In genomic region chr1:218374972-218375371, GRCh38 we compare ENCODE assay signal across 15 cellular contexts. TPM values are rescaled to one million over a fixed set of nuclear protein-coding genes. Genes with fewer than 3 reads are reported as not detected.
DNase-seq lines count a peak whose midpoint lies in the region; ATAC-seq and TF ChIP-seq lines count a peak whose summit lies in the region.
"Had no signal": no experiment of that assay in that cellular context is flagged by ENCODE, and none has a peak within 500 bp of the region (broad histone marks: within the 10 kb centered on the region; RNA-seq: fewer than 3 reads in every experiment).

No MANE protein-coding gene starts in this region.

- no peak overlapping the region for H3K27ac ChIP-seq in RWPE1
- no peak overlapping the region for H3K27ac ChIP-seq in naive thymus-derived CD4-positive, alpha-beta T cell (ENCODE audit: low read depth, low read length)
- H3K27ac ChIP-seq: BLaER1 treated with 17β-estradiol and CSF1 and Interleukin-3, amounts not matched to agents 10 nM and 100 nM; neutrophil had no signal

- CTCF ChIA-PET in RWPE1 (lab: Yijun Ruan, JAX) = no interaction called here
- CTCF ChIA-PET in naive thymus-derived CD4-positive, alpha-beta T cell (lab: Charles Lee) = no interaction called here

- H3K9me3 Mint-ChIP-seq in progenitor cell of endocrine pancreas (ENCODE audit: low read depth) = no peaks in the 10 kb centered on the region
- no peaks in the 10 kb centered on the region for H3K9me3 Mint-ChIP-seq in naive thymus-derived CD4-positive, alpha-beta T cell
- H3K9me3 Mint-ChIP-seq: activated CD8-positive, alpha-beta T cell treated with anti-CD3 and anti-CD28 coated beads for 36 hours; activated naive CD8-positive, alpha-beta T cell treated with anti-CD3 and anti-CD28 coated beads, Interleukin-2, amount 10 ng/mL, durations not matched to agents 7 days and 5 days; T-helper 1 cell treated with Interleukin-12 subunit alpha and Interleukin-12 subunit beta and Interleukin-4 antibody, amounts not matched to agents 30 μg/mL and 1 μg/mL, for 36 hours had no signal

- H3K27ac Mint-ChIP-seq in progenitor cell of endocrine pancreas = peak overlapping the region; percentile 85
- H3K27ac Mint-ChIP-seq in naive thymus-derived CD4-positive, alpha-beta T cell = no peak overlapping the region
- H3K27ac Mint-ChIP-seq: activated CD8-positive, alpha-beta T cell treated with anti-CD3 and anti-CD28 coated beads for 36 hours; activated naive CD8-positive, alpha-beta T cell treated with anti-CD3 and anti-CD28 coated beads, Interleukin-2, amount 10 ng/mL, durations not matched to agents 7 days and 5 days; T-helper 1 cell treated with Interleukin-12 subunit alpha and Interleukin-12 subunit beta and Interleukin-4 antibody, amounts not matched to agents 30 μg/mL and 1 μg/mL, for 36 hours had no signal

- peak; percentile 64 for DNase-seq in Daoy (ENCODE audit: low read depth)
- DNase-seq in RWPE1 (ENCODE audit: low spot score) = peak; percentile 8
- peak; percentile 37 for DNase-seq in fibroblast of peridontal ligament (ENCODE audit: extremely low read depth)
- DNase-seq in progenitor cell of endocrine pancreas (ENCODE audit: low spot score, unreplicated experiment) = no peak
- DNase-seq in naive thymus-derived CD4-positive, alpha-beta T cell = no peak
- DNase-seq in HUDEP-2 (lab: John Stamatoyannopoulos, UW; ENCODE audit: unreplicated experiment in 76 of 76) = no peak
- no peak for DNase-seq in HuH-7 (ENCODE audit: low spot score)
- DNase-seq: activated CD8-positive, alpha-beta T cell treated with anti-CD3 and anti-CD28 coated beads for 36 hours; activated naive CD8-positive, alpha-beta T cell treated with anti-CD3 and anti-CD28 coated beads, Interleukin-2, amount 10 ng/mL, durations not matched to agents 7 days and 5 days; NCI-H526; substantia nigra had no signal

- no peaks in the 10 kb centered on the region for H3K36me3 ChIP-seq in naive thymus-derived CD4-positive, alpha-beta T cell (ENCODE audit: control insufficient read depth in 2 of 3, insufficient read depth in 3 of 3, low read length in 3 of 3)
- H3K36me3 ChIP-seq: BLaER1 treated with 17β-estradiol and CSF1 and Interleukin-3, amounts not matched to agents 10 nM and 100 nM; neutrophil had no signal

- POLR2A ChIA-PET in RWPE1 (lab: Yijun Ruan, JAX; ENCODE audit: low non-redundant PET) = no interaction called here
- POLR2A ChIA-PET in naive thymus-derived CD4-positive, alpha-beta T cell (lab: Charles Lee) = no interaction called here

- ATAC-seq in naive thymus-derived CD4-positive, alpha-beta T cell = no peak
- ATAC-seq in GM21737 (IDR thresholded peaks at IDR 0.05; ENCODE audit: unreplicated experiment) = no peak
- ATAC-seq: activated CD8-positive, alpha-beta T cell treated with anti-CD3 and anti-CD28 coated beads for 36 hours had no signal

- intact Hi-C loops in naive thymus-derived CD4-positive, alpha-beta T cell (cut with micrococcal nuclease) = no loop called here

- no peak overlapping the region for H3K4me3 Mint-ChIP-seq in progenitor cell of endocrine pancreas (ENCODE audit: low read depth)
- no peak overlapping the region for H3K4me3 Mint-ChIP-seq in naive thymus-derived CD4-positive, alpha-beta T cell
- H3K4me3 Mint-ChIP-seq: activated CD8-positive, alpha-beta T cell treated with anti-CD3 and anti-CD28 coated beads for 36 hours; activated naive CD8-positive, alpha-beta T cell treated with anti-CD3 and anti-CD28 coated beads, Interleukin-2, amount 10 ng/mL, durations not matched to agents 7 days and 5 days; T-helper 1 cell treated with Interleukin-12 subunit alpha and Interleukin-12 subunit beta and Interleukin-4 antibody, amounts not matched to agents 30 μg/mL and 1 μg/mL, for 36 hours had no signal

- peaks cover 6% of the 10 kb centered on the region for H3K36me3 Mint-ChIP-seq in progenitor cell of endocrine pancreas (ENCODE audit: insufficient read depth)
- H3K36me3 Mint-ChIP-seq in naive thymus-derived CD4-positive, alpha-beta T cell = no peaks in the 10 kb centered on the region
- H3K36me3 Mint-ChIP-seq: activated naive CD8-positive, alpha-beta T cell treated with anti-CD3 and anti-CD28 coated beads, Interleukin-2, amount 10 ng/mL, durations not matched to agents 7 days and 5 days had no signal

- no peaks in the 10 kb centered on the region for H3K27me3 Mint-ChIP-seq in progenitor cell of endocrine pancreas
- H3K27me3 Mint-ChIP-seq in naive thymus-derived CD4-positive, alpha-beta T cell = peaks cover 0 to 22% (median 14%) of the 10 kb centered on the region in 5 donors

- H3K4me3 ChIP-seq in naive thymus-derived CD4-positive, alpha-beta T cell (ENCODE audit: low read length) = no peak overlapping the region
- H3K4me3 ChIP-seq: BLaER1 treated with 17β-estradiol and CSF1 and Interleukin-3, amounts not matched to agents 10 nM and 100 nM had no signal

- TF ChIP-seq CTCF in RWPE1 (conservative IDR thresholded peaks at IDR 0.05; ENCODE audit: low read depth) (no peak), progenitor cell of endocrine pancreas (IDR thresholded peaks at IDR 0.05; ENCODE audit: unreplicated experiment) (no peak)

- H3K9me3 ChIP-seq in naive thymus-derived CD4-positive, alpha-beta T cell (ENCODE audit: control insufficient read depth in 2 of 3, low read length in 3 of 3) = no peaks in the 10 kb centered on the region
- H3K9me3 ChIP-seq: BLaER1 treated with 17β-estradiol and CSF1 and Interleukin-3, amounts not matched to agents 10 nM and 100 nM; neutrophil had no signal

- H3K4me1 ChIP-seq in naive thymus-derived CD4-positive, alpha-beta T cell (ENCODE audit: control insufficient read depth in 2 of 2, insufficient read depth in 2 of 2, low read length in 2 of 2) = no peaks in the 10 kb centered on the region

- H3K4me1 Mint-ChIP-seq in progenitor cell of endocrine pancreas (ENCODE audit: low read depth) = peaks cover 46% of the 10 kb centered on the region
- peaks cover 0 to 10% (median 7%) of the 10 kb centered on the region in 7 donors for H3K4me1 Mint-ChIP-seq in naive thymus-derived CD4-positive, alpha-beta T cell

- H3K27me3 ChIP-seq in naive thymus-derived CD4-positive, alpha-beta T cell (ENCODE audit: control insufficient read depth in 2 of 2, insufficient read depth in 2 of 2, low read length in 2 of 2) = no peaks in the 10 kb centered on the region
- H3K27me3 ChIP-seq: neutrophil had no signal

RNA-seq across cellular contexts. Expression of gene TGFB2, which starts 29.8 kb away (rescaled TPM):
- total RNA-seq in Daoy (2014; rRNA removed; shearing (Covaris generic)) = 12.6 and 18.2 TPM in 2 replicates
- 26.4 and 27.9 TPM in 2 replicates for total RNA-seq in progenitor cell of endocrine pancreas
- not detected for total RNA-seq in naive thymus-derived CD4-positive, alpha-beta T cell
- polyA plus RNA-seq in naive thymus-derived CD4-positive, alpha-beta T cell = not detected
- total RNA-seq: activated CD8-positive, alpha-beta T cell treated with anti-CD3 and anti-CD28 coated beads for 36 hours; activated naive CD8-positive, alpha-beta T cell treated with anti-CD3 and anti-CD28 coated beads, Interleukin-2, amount 10 ng/mL, durations not matched to agents 7 days and 5 days had no signal

Comparison
In these comparisons a context has a peak if more than half of its experiments do, and no peak if none do; other contexts are left out.
1. DNase-seq: peak in Daoy (single experiment), RWPE1 (single experiment) and fibroblast of peridontal ligament (single experiment); none in progenitor cell of endocrine pancreas (single experiment), naive thymus-derived CD4-positive, alpha-beta T cell (0 of 9), HUDEP-2 (0 of 76) and HuH-7 (single experiment).
2. RNA of gene TGFB2, which starts 29.8 kb away (total RNA-seq): 26.4 to 27.9 TPM in progenitor cell of endocrine pancreas and 12.6 to 18.2 TPM in Daoy; not detected in naive thymus-derived CD4-positive, alpha-beta T cell; every median in the first group is over 10 times any median in the second.